In genomic region chr3:44661189-44661588, GRCh38 we compare ENCODE assay signal across 21 cellular contexts. TPM values are rescaled to one million over a fixed set of nuclear protein-coding genes. Genes with fewer than 3 reads are reported as not detected.
DNase-seq lines count a peak whose midpoint lies in the region; ATAC-seq, FAIRE-seq and TF ChIP-seq lines count a peak whose summit lies in the region.
"Had no signal": no experiment of that assay in that cellular context is flagged by ENCODE, and none has a peak within 500 bp of the region (broad histone marks: within the 10 kb centered on the region; RNA-seq: fewer than 3 reads in every experiment).

No MANE protein-coding gene starts in this region.

- H3K36me3 ChIP-seq in DND-41 (ENCODE audit: insufficient read depth, low read length) (peaks cover 16% of the 10 kb centered on the region), K562 (ENCODE audit: control insufficient read depth, insufficient read depth, low read length) (peaks cover 49% of the 10 kb centered on the region), mesendoderm (ENCODE audit: control insufficient read depth, insufficient read depth, low read length) (peaks cover 19% of the 10 kb centered on the region), ovary (no peaks in the 10 kb centered on the region)

- H3K9me3 ChIP-seq in DND-41 (ENCODE audit: insufficient read depth, low read length, severe bottlenecking) (no peaks in the 10 kb centered on the region), K562 (replicated peaks; ENCODE audit: control insufficient read depth, insufficient read depth, low read depth, low read length) (peaks cover 8% of the 10 kb centered on the region; the same call in 1 of the 2 replicates), ovary (peaks cover 3 to 37% of the 10 kb centered on the region in 2 donors)

- no peak overlapping the region for H2AK5ac ChIP-seq in mesendoderm (ENCODE audit: low read length)

- POLR2A ChIA-PET in K562 (lab: Yijun Ruan, JAX): interaction anchor here (0.6 to 1.5 kb wide), 2 partner anchors 8 to 222 kb away, joined by 3 to 4 read pairs; no protein-coding TSS in a partner anchor

- H3K27me3 ChIP-seq in DND-41 (ENCODE audit: insufficient read depth, low read length, poor library complexity): no peaks in the 10 kb centered on the region
- no peaks in the 10 kb centered on the region for H3K27me3 ChIP-seq in K562 (ENCODE audit: control insufficient read depth in 2 of 2, insufficient read depth in 2 of 2, low read length in 2 of 2)
- no peaks in the 10 kb centered on the region for H3K27me3 ChIP-seq in mesendoderm (ENCODE audit: insufficient read depth, low read length, poor library complexity)
- no peaks in the 10 kb centered on the region for H3K27me3 ChIP-seq in ovary
- H3K27me3 ChIP-seq: BLaER1, breast epithelium, gastroesophageal sphincter had no signal

- H2BK120ac ChIP-seq in mesendoderm (ENCODE audit: low read depth, low read length): no peak overlapping the region

- H3K4me3 ChIP-seq in DND-41 (ENCODE audit: low read depth in 1 of 2, low read length in 2 of 2) (no peak overlapping the region), K562 (no peak overlapping the region), mesendoderm (ENCODE audit: low read length) (no peak overlapping the region), ovary (no peak overlapping the region)
- H3K4me3 ChIP-seq: BLaER1, breast epithelium, gastroesophageal sphincter had no signal

- peak; percentile 49 for TF ChIP-seq CTCF in DND-41 (IDR thresholded peaks at IDR 0.05; ENCODE audit: borderline replicate concordance, extremely low read depth, low read length, poor library complexity, severe bottlenecking)
- peak; percentile 18 to 23 (median 22); a peak in 1 of 6 replicates for TF ChIP-seq CTCF in K562 (IDR thresholded peaks at IDR 0.05 in 2 of 3, conservative IDR thresholded peaks at IDR 0.05 in 1 of 3; ENCODE audit: insufficient read depth in 2 of 3, low read depth in 1 of 3, low read length in 3 of 3)
- no peak for TF ChIP-seq CTCF in ovary (IDR thresholded peaks at IDR 0.05)

- 100% methylated on average over 2 of the region's 2 CpGs for WGBS in K562 (ENCODE audit: insufficient coverage, low coverage, missing lambda C conversion rate)
- WGBS in mesendoderm (ENCODE audit: extremely low coverage, insufficient coverage, low lambda C conversion rate): no CpG with 5 or more reads among the region's 2 CpGs
- 96 to 99% (median 98%) methylated on average over 2 of the region's 2 CpGs for WGBS in ovary, 3 donors

- no peak overlapping the region for H2BK5ac ChIP-seq in mesendoderm (ENCODE audit: low read length)

- H3K9me1 ChIP-seq in K562 (ENCODE audit: control insufficient read depth, insufficient read depth, low read length): no peaks in the 10 kb centered on the region

- intact Hi-C loops in K562 (cut with micrococcal nuclease): no loop called here
- intact Hi-C loops in ovary (cut with DNase I): no loop called here

- no peaks in the 10 kb centered on the region for H3K4me1 ChIP-seq in DND-41 (ENCODE audit: insufficient read depth, low read length)
- H3K4me1 ChIP-seq in K562 (replicated peaks in 1 of 2; ENCODE audit: control insufficient read depth in 2 of 2, insufficient read depth in 2 of 2, low read length in 2 of 2): no peaks in the 10 kb centered on the region
- H3K4me1 ChIP-seq in mesendoderm (ENCODE audit: control insufficient read depth, low read depth, low read length): no peaks in the 10 kb centered on the region
- no peaks in the 10 kb centered on the region for H3K4me1 ChIP-seq in ovary (ENCODE audit: insufficient read depth)
- H3K4me1 ChIP-seq: BLaER1, breast epithelium, gastroesophageal sphincter had no signal

- no peak overlapping the region for H2BK15ac ChIP-seq in mesendoderm (replicated peaks; ENCODE audit: low read depth)

- H3K56ac ChIP-seq in mesendoderm (ENCODE audit: low read length): no peak overlapping the region

- no peaks in the 10 kb centered on the region for H3K79me2 ChIP-seq in DND-41 (ENCODE audit: insufficient read depth, low read length)
- H3K79me2 ChIP-seq in K562 (ENCODE audit: control insufficient read depth, insufficient read depth, low read length): no peaks in the 10 kb centered on the region
- no peaks in the 10 kb centered on the region for H3K79me2 ChIP-seq in mesendoderm (ENCODE audit: control insufficient read depth, insufficient read depth, low read length)

- no peak overlapping the region for H3K9ac ChIP-seq in DND-41 (ENCODE audit: low read depth, low read length)
- H3K9ac ChIP-seq in K562 (ENCODE audit: insufficient read depth in 1 of 2, low read depth in 2 of 2, low read length in 2 of 2): no peak overlapping the region
- H3K9ac ChIP-seq in mesendoderm (ENCODE audit: low read length): no peak overlapping the region
- H3K9ac ChIP-seq: BLaER1 had no signal

- TF ChIP-seq RAD21 in K562 (CRISPR knock-in tag; conservative IDR thresholded peaks at IDR 0.05 in 1 of 2, IDR thresholded peaks at IDR 0.05 in 1 of 2): no peak

- H2AFZ ChIP-seq in DND-41 (ENCODE audit: low read depth, low read length): no peak overlapping the region
- H2AFZ ChIP-seq in K562 (ENCODE audit: low read depth, low read length): no peak overlapping the region

- H3K27ac ChIP-seq in DND-41 (ENCODE audit: low read length): no peak overlapping the region
- H3K27ac ChIP-seq in K562 (ENCODE audit: extremely low read depth, low read depth, low read length): no peak overlapping the region
- H3K27ac ChIP-seq in mesendoderm (ENCODE audit: low read depth, low read length): no peak overlapping the region
- no peak overlapping the region for H3K27ac ChIP-seq in ovary
- H3K27ac ChIP-seq: BLaER1, breast epithelium, gastroesophageal sphincter, HL-60 had no signal

- no TSS peak for BruUV-seq in K562 (replicated peaks; lab: Mats Ljungman, UMichigan)

- no peak for TF ChIP-seq POLR2A in K562 (conservative IDR thresholded peaks at IDR 0.05)
- TF ChIP-seq POLR2A in ovary (IDR thresholded peaks at IDR 0.05): no peak

- in situ Hi-C loops in K562 (cut with MboI): no loop called here

- peaks cover 1% of the 10 kb centered on the region for H3K79me1 ChIP-seq in mesendoderm (ENCODE audit: low read length)

- TF ChIP-seq EP300 in K562 (IDR thresholded peaks at IDR 0.05; ENCODE audit: low read length) (no peak), ovary (IDR thresholded peaks at IDR 0.05) (no peak)

- H3K4ac ChIP-seq in mesendoderm (ENCODE audit: low read depth, low read length): no peak overlapping the region

- no peak overlapping the region for H3K18ac ChIP-seq in mesendoderm (ENCODE audit: low read length)

- no peak overlapping the region for H4K5ac ChIP-seq in mesendoderm (ENCODE audit: low read length)

- H4K20me1 ChIP-seq in DND-41 (ENCODE audit: insufficient read depth, low read length): no peaks in the 10 kb centered on the region
- H4K20me1 ChIP-seq in K562 (replicated peaks; ENCODE audit: control insufficient read depth, insufficient read depth, low read length): no peaks in the 10 kb centered on the region
- H4K20me1 ChIP-seq: BLaER1 had no signal

- CTCF ChIA-PET in K562 (lab: Yijun Ruan, JAX; ENCODE audit: low intra/inter-chr PET ratio): no interaction called here

- no peak for ATAC-seq in DND-41 (ENCODE audit: insufficient read depth, low read depth)
- peak; percentile 56 for ATAC-seq in K562
- ATAC-seq in GM19397 (IDR thresholded peaks at IDR 0.05; ENCODE audit: unreplicated experiment): no peak
- ATAC-seq in GM19452 (IDR thresholded peaks at IDR 0.05; ENCODE audit: unreplicated experiment): no peak
- ATAC-seq: gastroesophageal sphincter; Right ventricle myocardium inferior; stimulated activated effector memory CD8-positive, alpha-beta T cell treated with anti-CD3 and anti-CD28 coated beads, Interleukin-12 subunit alpha, Interleukin-12 subunit beta, amount 100 ng/mL, for 72 hours had no signal

- H4K8ac ChIP-seq in mesendoderm (ENCODE audit: low read depth, low read length): no peak overlapping the region

- no peak overlapping the region for H3K4me2 ChIP-seq in DND-41 (ENCODE audit: insufficient read depth, low read length)
- H3K4me2 ChIP-seq in K562 (ENCODE audit: insufficient read depth, low read length): no peak overlapping the region
- no peak overlapping the region for H3K4me2 ChIP-seq in mesendoderm (ENCODE audit: low read length)
- H3K4me2 ChIP-seq: BLaER1 had no signal

- H3K23ac ChIP-seq in mesendoderm (ENCODE audit: low read length): no peak overlapping the region

- FAIRE-seq in K562 (lab: Jason Lieb, UNC): no peak

- DNase-seq in DND-41 (no peak), HT-29 (ENCODE audit: low spot score) (peak; percentile 4), K562 (ENCODE audit: extremely low read depth in 1 of 4, low spot score in 3 of 4) (peak in 3 of 4 experiments; percentile 11 to 52 (median 47)), mesendoderm (peak; percentile 19), NCI-H446 treated with DMSO at 0.1 percent for 48 hours (lab: John Stamatoyannopoulos, UW) (no peak), ovary (no peak)
- DNase-seq: activated CD4-positive, alpha-beta T cell treated with anti-CD3 and anti-CD28 coated beads, Interleukin-2, amount 10 ng/mL, durations not matched to agents 7 days and 5 days; activated T-cell treated with anti-CD3 and anti-CD28 coated beads, Interleukin-2, amount 50 U/mL, for 1 hour; effector memory CD4-positive, alpha-beta T cell; NCI-H2029; NCI-H82; nucleus accumbens; trophoblast cell had no signal

RNA-seq across cellular contexts. Expression of gene ZNF35, which starts 12.7 kb away (rescaled TPM):
- total RNA-seq in HT-29 (2014; rRNA removed; shearing (Covaris generic)): 1.5 and 3.0 TPM in 2 replicates
- 21.1 and 34.6 TPM in 2 replicates for total RNA-seq in K562 (2011; cell fraction: chromatin; rRNA removed; ENCODE audit: low replicate concordance)
- total RNA-seq in K562 (2011; cell fraction: nucleolus; rRNA removed): 14.2 and 14.5 TPM in 2 replicates
- 10.5 and 17.5 TPM in 2 replicates for total RNA-seq in K562 (2011; cell fraction: nucleoplasm; rRNA removed)
- total RNA-seq in K562 (2014; rRNA removed) (11.5 and 12.2 TPM in 2 replicates), K562 (2014; rRNA removed; fragmentation: Illumina TruSeq; extraction: Trizol) (18.2 and 21.9 TPM in 2 replicates), K562 (2015; rRNA removed; fragmentation: Illumina TruSeq; extraction: Trizol) (17.6 and 18.2 TPM in 2 replicates), K562 (2021) (13.1 and 13.7 TPM in 2 replicates), ovary (10 to 100 TPM in 1 of 7 donors, 1 to 10 TPM in 6; 4.4 to 14.2 (median 7.2) TPM)
- polyA plus RNA-seq in K562 (2011; rRNA removed) (7.5 and 8.2 TPM in 2 replicates), K562 (2014; fragmentation: Illumina TruSeq; extraction: Trizol) (12.3 and 14.8 TPM in 2 replicates), K562 (2014; fragmentation: Nextera tagmentation; extraction: Ambion mirVana) (10 to 100 TPM; 15.2 to 15.5 TPM), K562 (2014; rRNA removed) (8.0 and 8.6 TPM in 2 replicates), ovary (1 to 10 TPM; 2.7 to 5.4 TPM)
- 2.3 and 4.0 TPM in 2 replicates for polyA plus RNA-seq in K562 (2011; cell fraction: cytosol; rRNA removed)
- polyA plus RNA-seq in K562 (2011; cell fraction: nucleus; rRNA removed): 5.2 and 5.3 TPM in 2 replicates
- 5.9 and 8.2 TPM in 2 replicates for polyA plus RNA-seq in K562 (2012)
- 19.7 and 24.4 TPM in 2 replicates for polyA minus RNA-seq in K562 (2011; rRNA and poly(A)+ RNA removed)
- 8.1 TPM in 2 replicates for polyA minus RNA-seq in K562 (2011; cell fraction: cytosol; rRNA and poly(A)+ RNA removed)
- 9.7 and 17.3 TPM in 2 replicates for polyA minus RNA-seq in K562 (2011; cell fraction: nucleus; rRNA and poly(A)+ RNA removed)
- 12.9 TPM for polyA plus RNA-seq in mesendoderm (2013, experiment 1 of 2)
- 13.4 TPM for polyA plus RNA-seq in mesendoderm (2013, experiment 2 of 2)

RNA-seq across cellular contexts. Expression of gene ZNF197, which starts 36.4 kb away (rescaled TPM):
- 2.2 and 3.7 TPM in 2 replicates for total RNA-seq in HT-29 (2014; rRNA removed; shearing (Covaris generic))
- total RNA-seq in K562 (2011; cell fraction: chromatin; rRNA removed; ENCODE audit: low replicate concordance): 10.3 and 30.4 TPM in 2 replicates
- total RNA-seq in K562 (2011; cell fraction: nucleolus; rRNA removed): 6.7 and 10.7 TPM in 2 replicates
- total RNA-seq in K562 (2011; cell fraction: nucleoplasm; rRNA removed): 11.7 and 11.8 TPM in 2 replicates
- total RNA-seq in K562 (2014; rRNA removed) (12.1 and 13.1 TPM in 2 replicates), K562 (2014; rRNA removed; fragmentation: Illumina TruSeq; extraction: Trizol) (19.1 and 22.3 TPM in 2 replicates), K562 (2015; rRNA removed; fragmentation: Illumina TruSeq; extraction: Trizol) (16.1 and 18.5 TPM in 2 replicates), K562 (2021) (12.7 and 13.9 TPM in 2 replicates), ovary (10 to 100 TPM; 15.1 to 27.0 (median 20.3) TPM)
- polyA plus RNA-seq in K562 (2011; rRNA removed) (10.1 and 13.7 TPM in 2 replicates), K562 (2014; fragmentation: Illumina TruSeq; extraction: Trizol) (15.7 and 16.7 TPM in 2 replicates), K562 (2014; fragmentation: Nextera tagmentation; extraction: Ambion mirVana) (1 to 10 TPM; 3.5 to 3.8 TPM), K562 (2014; rRNA removed) (9.4 and 11.0 TPM in 2 replicates), ovary (10 to 100 TPM; 11.3 to 11.8 TPM)
- polyA plus RNA-seq in K562 (2011; cell fraction: cytosol; rRNA removed): 6.7 and 7.2 TPM in 2 replicates
- polyA plus RNA-seq in K562 (2011; cell fraction: nucleus; rRNA removed): 4.9 and 7.4 TPM in 2 replicates
- polyA plus RNA-seq in K562 (2012): 11.9 and 13.6 TPM in 2 replicates
- polyA minus RNA-seq in K562 (2011; rRNA and poly(A)+ RNA removed): 20.4 and 23.1 TPM in 2 replicates
- 7.5 and 8.1 TPM in 2 replicates for polyA minus RNA-seq in K562 (2011; cell fraction: cytosol; rRNA and poly(A)+ RNA removed)
- polyA minus RNA-seq in K562 (2011; cell fraction: nucleus; rRNA and poly(A)+ RNA removed): 8.2 and 15.3 TPM in 2 replicates
- 11.1 TPM for polyA plus RNA-seq in mesendoderm (2013, experiment 1 of 2)
- 10.2 TPM for polyA plus RNA-seq in mesendoderm (2013, experiment 2 of 2)

RNA-seq across cellular contexts. Expression of gene ZNF502, which starts 51.3 kb away (rescaled TPM):
- 0.23 and 0.79 TPM in 2 replicates for total RNA-seq in HT-29 (2014; rRNA removed; shearing (Covaris generic))
- 0.60 and 2.4 TPM in 2 replicates for total RNA-seq in K562 (2011; cell fraction: chromatin; rRNA removed; ENCODE audit: low replicate concordance)
- 0.66 and 0.67 TPM in 2 replicates for total RNA-seq in K562 (2011; cell fraction: nucleolus; rRNA removed)
- 0.66 and 0.76 TPM in 2 replicates for total RNA-seq in K562 (2011; cell fraction: nucleoplasm; rRNA removed)
- total RNA-seq in K562 (2014; rRNA removed) (0.59 and 0.61 TPM in 2 replicates), K562 (2014; rRNA removed; fragmentation: Illumina TruSeq; extraction: Trizol) (0.73 and 1.3 TPM in 2 replicates), K562 (2015; rRNA removed; fragmentation: Illumina TruSeq; extraction: Trizol) (0.68 and 0.98 TPM in 2 replicates), K562 (2021) (0.65 and 0.73 TPM in 2 replicates), ovary (10 to 100 TPM in 2 of 7 donors, 1 to 10 TPM in 5; 6.1 to 11.2 (median 8.3) TPM)
- polyA plus RNA-seq in K562 (2011; rRNA removed) (0.11 and 0.47 TPM in 2 replicates), K562 (2014; fragmentation: Illumina TruSeq; extraction: Trizol) (0.73 and 0.90 TPM in 2 replicates), K562 (2014; fragmentation: Nextera tagmentation; extraction: Ambion mirVana) (under 1 TPM; 0.38 to 0.67 TPM), K562 (2014; rRNA removed) (0.60 and 1.6 TPM in 2 replicates), ovary (1 to 10 TPM; 4.1 to 5.5 TPM)
- polyA plus RNA-seq in K562 (2011; cell fraction: cytosol; rRNA removed): 0.03 and 0.07 TPM in 2 replicates
- 0.10 and 0.30 TPM in 2 replicates for polyA plus RNA-seq in K562 (2011; cell fraction: nucleus; rRNA removed)
- polyA plus RNA-seq in K562 (2012): 0.29 and 0.84 TPM in 2 replicates
- 0.15 and 0.46 TPM in 2 replicates for polyA minus RNA-seq in K562 (2011; rRNA and poly(A)+ RNA removed)
- polyA minus RNA-seq in K562 (2011; cell fraction: cytosol; rRNA and poly(A)+ RNA removed): not detected in 2 replicates
- polyA minus RNA-seq in K562 (2011; cell fraction: nucleus; rRNA and poly(A)+ RNA removed): 0.33 and 0.40 TPM in 2 replicates
- polyA plus RNA-seq in mesendoderm (2013, experiment 1 of 2): 2.9 TPM
- 3.0 TPM for polyA plus RNA-seq in mesendoderm (2013, experiment 2 of 2)

Comparison
In these comparisons a context has a peak if more than half of its experiments do, and no peak if none do; other contexts are left out.
1. DNase-seq: peak in HT-29 (single experiment), K562 (3 of 4) and mesendoderm (single experiment); none in DND-41 (single experiment), NCI-H446 treated with DMSO at 0.1 percent for 48 hours (single experiment) and ovary (0 of 5).
2. CTCF ChIP-seq: peak in DND-41 (single experiment) and K562 (3 of 3); none in ovary (0 of 3).